In genomic region chr4:138182838-138183426, GRCh38 we compare ENCODE assay signal across 8 cellular contexts. TPM values are rescaled to one million over a fixed set of nuclear protein-coding genes. Genes with fewer than 3 reads are reported as not detected.
A peak's percentile ranks its signal among the peaks of the same experiment; 100 is the strongest.
DNase-seq lines count a peak whose midpoint lies in the region; ATAC-seq and TF ChIP-seq lines count a peak whose summit lies in the region.

No MANE protein-coding gene starts in this region.

- DNase-seq in AG09319 (ENCODE audit: extremely low read depth, low read depth), result peak; percentile 41
- peak; percentile 47 for DNase-seq in HT1080 (ENCODE audit: low read depth)
- peak; percentile 38 to 78 for DNase-seq in foreskin fibroblast
- DNase-seq in renal cortical epithelial cell (ENCODE audit: low read depth), result peak; percentile 78
- no peak for DNase-seq in stimulated activated CD4-positive, alpha-beta T cell treated with anti-CD3 and anti-CD28 coated beads, Interleukin-4, amount 100 ng/mL, for 1 hour
- no peak for DNase-seq in KG1 (lab: John Stamatoyannopoulos, UW)

- no peak overlapping the region for H3K4me3 ChIP-seq in foreskin fibroblast (ENCODE audit: low read depth in 1 of 2, low read length in 2 of 2)

- ATAC-seq in GM18517 (IDR thresholded peaks at IDR 0.05; ENCODE audit: unreplicated experiment) (peak; percentile 60), SK-N-SH treated with all-trans-retinoic acid at 6 μM for 48 hours (peak; percentile 84)

- peak; percentile 57 for TF ChIP-seq CTCF in AG09319 (IDR thresholded peaks at IDR 0.05; ENCODE audit: low read depth, low read length)
- TF ChIP-seq CTCF in foreskin fibroblast (IDR thresholded peaks at IDR 0.05; ENCODE audit: low read depth, low read length), result peak; percentile 46

TF ChIP-seq in SK-N-SH treated with all-trans-retinoic acid at 6 μM for 48 hours, 23 proteins besides CTCF, POLR2A, EP300 and RAD21:
- no peak for TF ChIP-seq ZFP30 (CRISPR knock-in tag; IDR thresholded peaks at IDR 0.05)
- no peak for TF ChIP-seq ESRRG (CRISPR knock-in tag; IDR thresholded peaks at IDR 0.05)
- no peak for TF ChIP-seq ZNF70 (CRISPR knock-in tag; IDR thresholded peaks at IDR 0.05)
- TF ChIP-seq CSRNP3 (CRISPR knock-in tag; IDR thresholded peaks at IDR 0.05), result no peak
- no peak for TF ChIP-seq SNAI2 (CRISPR knock-in tag; IDR thresholded peaks at IDR 0.05)
- no peak for TF ChIP-seq ZNF8 (CRISPR knock-in tag; IDR thresholded peaks at IDR 0.05)
- no peak for TF ChIP-seq GLIS3 (CRISPR knock-in tag; IDR thresholded peaks at IDR 0.05)
- TF ChIP-seq OSR1 (CRISPR knock-in tag; IDR thresholded peaks at IDR 0.05), result no peak
- TF ChIP-seq CREB5 (CRISPR knock-in tag; IDR thresholded peaks at IDR 0.05; ENCODE audit: low read depth), result no peak
- TF ChIP-seq TOX (CRISPR knock-in tag; IDR thresholded peaks at IDR 0.05; ENCODE audit: borderline replicate concordance), result no peak

RNA-seq across cellular contexts. Expression of gene SLC7A11, which starts 59.2 kb away (rescaled TPM):
- 12.6 and 12.8 TPM in 2 replicates for total RNA-seq in HT1080 (2014; rRNA removed; shearing (Covaris generic))
- 15.4 and 22.0 TPM in 2 replicates for polyA plus RNA-seq in HT1080 (2015; cell fraction: cytosol; rRNA removed)
- 41.7 and 44.6 TPM in 2 replicates for polyA plus RNA-seq in HT1080 (2015; cell fraction: nucleus; rRNA removed)
- 2.9 and 11.1 TPM in 2 replicates for total RNA-seq in renal cortical epithelial cell

Comparison
In these comparisons a context has a peak if more than half of its experiments do, and no peak if none do; other contexts are left out.
1. DNase-seq: peak in AG09319 (single experiment), HT1080 (single experiment), foreskin fibroblast (2 of 2) and renal cortical epithelial cell (single experiment); none in stimulated activated CD4-positive, alpha-beta T cell treated with anti-CD3 and anti-CD28 coated beads, Interleukin-4, amount 100 ng/mL, for 1 hour (single experiment) and KG1 (single experiment).